ENCODE assay signal across 23 cellular contexts in the genomic region with DNA sequence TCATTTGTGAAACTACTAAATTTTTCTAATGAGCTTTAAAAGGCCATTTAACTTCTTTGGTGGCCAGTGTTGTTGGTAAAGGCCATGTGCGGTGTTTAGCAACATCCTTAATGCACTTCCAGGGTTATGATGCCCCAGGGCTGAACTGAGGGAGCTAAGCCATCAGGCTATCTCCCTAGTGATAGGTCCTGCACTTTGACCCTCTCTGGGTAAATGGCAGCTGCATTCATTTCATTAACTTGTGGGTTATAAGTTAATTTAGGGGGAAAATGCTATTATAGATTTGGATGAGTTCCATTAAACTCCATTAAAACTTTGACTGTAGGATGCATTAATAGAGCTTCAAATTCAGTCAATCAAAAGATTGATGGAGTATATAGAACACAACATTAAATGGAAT.
"Had no signal": no experiment of that assay in that cellular context is flagged by ENCODE, and none has a peak within 500 bp of the region (broad histone marks: within the 10 kb centered on the region; RNA-seq: fewer than 3 reads in every experiment).

No MANE protein-coding gene starts in this region.

- H3K27ac ChIP-seq: coronary artery, dorsolateral prefrontal cortex, esophagus muscularis mucosa, gastrocnemius medialis, heart left ventricle, hepatocyte, left lung, lower lobe of right lung had no signal

- H3K4me3 ChIP-seq: coronary artery, dorsolateral prefrontal cortex, esophagus muscularis mucosa, gastrocnemius medialis, heart left ventricle, hepatocyte, left lung, lower lobe of right lung, mucosa of descending colon had no signal

- H3K9me3 ChIP-seq: gastrocnemius medialis had no signal

- ATAC-seq: gastrocnemius medialis; heart left ventricle; left colon; left lung; left ventricle myocardium superior; lower lobe of right lung; mucosa of descending colon; naive thymus-derived CD8-positive, alpha-beta T cell had no signal

- H3K27me3 ChIP-seq: dorsolateral prefrontal cortex, esophagus muscularis mucosa, gastrocnemius medialis, heart left ventricle, hepatocyte, left lung had no signal

- DNase-seq: dermis blood vessel endothelial cell; dorsolateral prefrontal cortex; effector CD4-positive, alpha-beta T cell; effector memory CD4-positive, alpha-beta T cell; foreskin melanocyte; gastrocnemius medialis; heart left ventricle; hypothalamus; immature natural killer cell; islet precursor cell; kidney; kidney glomerular epithelial cell; left colon; left lung; left ventricle myocardium superior; lower lobe of right lung; mesenchymal stem cell; mucosa of descending colon; naive B cell; naive thymus-derived CD8-positive, alpha-beta T cell had no signal

- H3K4me1 ChIP-seq: esophagus muscularis mucosa, gastrocnemius medialis, heart left ventricle, left lung, lower lobe of right lung had no signal

- H3K36me3 ChIP-seq: esophagus muscularis mucosa, gastrocnemius medialis, heart left ventricle, left lung, lower lobe of right lung had no signal
